Comparison of ENCODE assay signal across 14 cellular contexts in genomic region chr9:137748741-137749140, GRCh38.
A peak's percentile ranks its signal among the peaks of the same experiment; 100 is the strongest.
DNase-seq lines count a peak whose midpoint lies in the region; ATAC-seq and TF ChIP-seq lines count a peak whose summit lies in the region.
"Had no signal": no experiment of that assay in that cellular context is flagged by ENCODE, and none has a peak within 500 bp of the region (broad histone marks: within the 10 kb centered on the region; RNA-seq: fewer than 3 reads in every experiment).

No MANE protein-coding gene starts in this region.

- CTCF ChIA-PET in SK-N-SH (lab: Yijun Ruan, JAX), result no interaction called here

- no peaks in the 10 kb centered on the region for H3K9me2 ChIP-seq in SK-N-SH

- no peaks in the 10 kb centered on the region for H3K9me3 Mint-ChIP-seq in memory B cell
- H3K9me3 Mint-ChIP-seq: CD4-positive, alpha-beta T cell; HFFc6 had no signal

- H3K27me3 Mint-ChIP-seq in memory B cell, result no peaks in the 10 kb centered on the region
- H3K27me3 Mint-ChIP-seq: B cell; CD4-positive, alpha-beta T cell had no signal

- peaks cover 2% of the 10 kb centered on the region for H3F3A ChIP-seq in SK-N-SH (replicated peaks; ENCODE audit: insufficient read depth)

- H3K36me3 ChIP-seq in skeletal muscle tissue (ENCODE audit: control insufficient read depth in 3 of 3, insufficient read depth in 3 of 3, low read length in 3 of 3), result peaks cover 21 to 25% (median 24%) of the 10 kb centered on the region in 3 donors
- H3K36me3 ChIP-seq in SK-N-SH (replicated peaks in 1 of 2; ENCODE audit: control insufficient read depth in 1 of 2, insufficient read depth in 2 of 2, low read length in 1 of 2), result peaks cover 34 to 47% of the 10 kb centered on the region in 2 experiments

- WGBS in SK-N-SH (ENCODE audit: low lambda C conversion rate), result 100% methylated on average over 3 of the region's 3 CpGs

- H4K20me1 ChIP-seq in SK-N-SH (ENCODE audit: insufficient read depth), result peaks cover 8% of the 10 kb centered on the region

- peak overlapping the region; percentile 53 for H3K27ac Mint-ChIP-seq in memory B cell
- H3K27ac Mint-ChIP-seq: B cell; CD4-positive, alpha-beta T cell; HFFc6 had no signal

- TF ChIP-seq EP300 in SK-N-SH (IDR thresholded peaks at IDR 0.05; ENCODE audit: borderline replicate concordance in 1 of 2, low read depth in 1 of 2, low read length in 1 of 2), result no peak

- POLR2A ChIA-PET in SK-N-SH (lab: Yijun Ruan, JAX), result no interaction called here

- peaks cover 28% of the 10 kb centered on the region for H3K79me2 ChIP-seq in SK-N-SH (ENCODE audit: insufficient read depth)

- H2AFZ ChIP-seq in SK-N-SH (ENCODE audit: low read depth), result no peak overlapping the region

- H3K9me3 ChIP-seq in skeletal muscle tissue (ENCODE audit: control insufficient read depth in 3 of 3, low read length in 3 of 3) (no peaks in the 10 kb centered on the region), SK-N-SH (no peaks in the 10 kb centered on the region)
- H3K9me3 ChIP-seq: HAP-1 had no signal

- H3K27ac ChIP-seq in skeletal muscle tissue (ENCODE audit: low read depth, low read length) (peak overlapping the region; percentile 7), SK-N-SH (ENCODE audit: low read depth in 2 of 2, low read length in 1 of 2) (no peak overlapping the region)

- no peak overlapping the region for H3K4me2 ChIP-seq in SK-N-SH

- no peak overlapping the region for H3K9ac ChIP-seq in skeletal muscle tissue (ENCODE audit: low read depth in 1 of 3, low read length in 3 of 3)
- no peak overlapping the region for H3K9ac ChIP-seq in SK-N-SH

- peaks cover 26% of the 10 kb centered on the region for H3K36me3 Mint-ChIP-seq in memory B cell

- no peak for TF ChIP-seq RAD21 in SK-N-SH (IDR thresholded peaks at IDR 0.05; ENCODE audit: low read length)

- TF ChIP-seq CTCF in SK-N-SH (IDR thresholded peaks at IDR 0.05), result no peak

- H3K4me1 ChIP-seq in skeletal muscle tissue (ENCODE audit: control insufficient read depth in 3 of 3, insufficient read depth in 3 of 3, low read length in 3 of 3), result peaks cover 10 to 18% (median 14%) of the 10 kb centered on the region in 3 donors
- H3K4me1 ChIP-seq in SK-N-SH (ENCODE audit: control insufficient read depth in 1 of 2, insufficient read depth in 2 of 2, low read depth in 1 of 2, low read length in 1 of 2), result no peaks in the 10 kb centered on the region; a peak in 1 of 4 replicates
- H3K4me1 ChIP-seq: HAP-1 had no signal

- peak; percentile 48 for DNase-seq in activated effector memory CD4-positive, alpha-beta T cell treated with anti-CD3 and anti-CD28 coated beads, Interleukin-2, amount 50 U/mL, for 16 hours
- DNase-seq in activated effector memory CD4-positive, alpha-beta T cell treated with Interleukin-2 at 50 U/mL for 16 hours, result no peak
- no peak for DNase-seq in memory B cell (ENCODE audit: low spot score in 2 of 2)
- DNase-seq in SK-N-SH, result no peak
- DNase-seq in Kasumi-1 (lab: John Stamatoyannopoulos, UW), result no peak
- no peak for DNase-seq in NAMALWA (ENCODE audit: low spot score)
- DNase-seq: C1 segment of cervical spinal cord; CD4-positive, alpha-beta T cell; DND-41; GDM1; HFFc6 had no signal

- H3K4me3 Mint-ChIP-seq in memory B cell, result no peak overlapping the region
- H3K4me3 Mint-ChIP-seq: B cell; CD4-positive, alpha-beta T cell; HFFc6 had no signal

- H3K27me3 ChIP-seq in skeletal muscle tissue (ENCODE audit: control insufficient read depth in 3 of 3, insufficient read depth in 3 of 3, low read length in 3 of 3) (no peaks in the 10 kb centered on the region), SK-N-SH (ENCODE audit: insufficient read depth) (no peaks in the 10 kb centered on the region)

- H3K4me1 Mint-ChIP-seq in memory B cell, result peaks cover 24% of the 10 kb centered on the region

- no peak for ATAC-seq in memory B cell (ENCODE audit: low read depth)

- H3K4me3 ChIP-seq in skeletal muscle tissue (ENCODE audit: low read length in 3 of 3) (no peak overlapping the region), SK-N-SH (ENCODE audit: low read depth in 2 of 2, low read length in 1 of 2) (no peak overlapping the region)
- H3K4me3 ChIP-seq: HAP-1 had no signal

TF ChIP-seq in SK-N-SH, 30 proteins besides CTCF, POLR2A, EP300 and RAD21:
- TF ChIP-seq ELF1 (IDR thresholded peaks at IDR 0.05) (no peak), TAF1 (IDR thresholded peaks at IDR 0.05; ENCODE audit: borderline replicate concordance, low read depth, low read length) (no peak)
